In genomic region chr3:11626084-11626463, GRCh38 we compare ENCODE assay signal across 9 cellular contexts. TPM values are rescaled to one million over a fixed set of nuclear protein-coding genes. Genes with fewer than 3 reads are reported as not detected.
A peak's percentile ranks its signal among the peaks of the same experiment; 100 is the strongest.
DNase-seq lines count a peak whose midpoint lies in the region; ATAC-seq, FAIRE-seq and TF ChIP-seq lines count a peak whose summit lies in the region.
"Had no signal": no experiment of that assay in that cellular context is flagged by ENCODE, and none has a peak within 500 bp of the region (broad histone marks: within the 10 kb centered on the region; RNA-seq: fewer than 3 reads in every experiment).

No MANE protein-coding gene starts in this region.

- TF ChIP-seq CTCF in liver (IDR thresholded peaks at IDR 0.05; ENCODE audit: low read depth, low read length, missing input control): no peak

- no peak overlapping the region for H3K27ac ChIP-seq in liver (ENCODE audit: low read depth in 1 of 2, low read length in 2 of 2)

- H3K4me3 ChIP-seq in liver (ENCODE audit: low read depth in 1 of 3, low read length in 3 of 3): no peak overlapping the region
- H3K4me3 ChIP-seq: spleen had no signal

- DNase-seq in GM18507 (ENCODE audit: extremely low spot score, insufficient read length, low read depth): no peak
- peak; percentile 15 to 51 for DNase-seq in NCI-H526 (lab: John Stamatoyannopoulos, UW)
- no peak for DNase-seq in central memory CD4-positive, alpha-beta T cell
- no peak for DNase-seq in middle frontal gyrus (ENCODE audit: extremely low spot score, low spot score)
- no peak for DNase-seq in SW480 (ENCODE audit: low spot score)
- no peak for DNase-seq in DMS153 treated with DMSO at 0.1 percent for 48 hours (lab: John Stamatoyannopoulos, UW; ENCODE audit: unreplicated experiment)
- DNase-seq: spleen had no signal

- no peak for TF ChIP-seq RAD21 in liver (IDR thresholded peaks at IDR 0.05)

- H3K36me3 ChIP-seq in liver (ENCODE audit: control insufficient read depth in 4 of 4, insufficient read depth in 3 of 4, low read depth in 1 of 4, low read length in 3 of 4): no peaks in the 10 kb centered on the region
- H3K36me3 ChIP-seq: spleen had no signal

- WGBS in liver: 25% methylated on average over 2 of the region's 2 CpGs

- H3K9ac ChIP-seq in liver (ENCODE audit: low read depth in 1 of 2, low read length in 2 of 2): no peak overlapping the region

- H3K27me3 ChIP-seq in liver (ENCODE audit: control insufficient read depth in 4 of 4, insufficient read depth in 4 of 4, low read length in 3 of 4): no peaks in the 10 kb centered on the region
- H3K27me3 ChIP-seq: spleen had no signal

- FAIRE-seq in GM18507 (lab: Jason Lieb, UNC): peak; percentile 66

- peak; percentile 67 for ATAC-seq in GM21825 (IDR thresholded peaks at IDR 0.05; ENCODE audit: unreplicated experiment)

- H3K4me1 ChIP-seq in liver (ENCODE audit: control insufficient read depth in 4 of 4, insufficient read depth in 4 of 4, low read length in 3 of 4): peaks cover 0 to 10% (median 6%) of the 10 kb centered on the region in 4 donors

- no peaks in the 10 kb centered on the region for H3K9me3 ChIP-seq in liver (ENCODE audit: control insufficient read depth in 4 of 4, low read length in 3 of 4)
- H3K9me3 ChIP-seq: spleen had no signal

TF ChIP-seq in liver, 16 proteins besides CTCF, POLR2A, EP300 and RAD21:
- TF ChIP-seq REST (IDR thresholded peaks at IDR 0.05) (no peak), SP1 (IDR thresholded peaks at IDR 0.05) (peak; percentile 5), HNF4A (conservative IDR thresholded peaks at IDR 0.05) (no peak), NR2F2 (IDR thresholded peaks at IDR 0.05) (no peak), ATF3 (IDR thresholded peaks at IDR 0.05) (no peak)

RNA-seq across cellular contexts. Expression of gene VGLL4, which starts 17.6 kb away (rescaled TPM):
- 10 to 100 TPM; 14.3 to 27.9 TPM for total RNA-seq in liver
- 10 to 100 TPM in 1 of 2 donors, 1 to 10 TPM in 1; 7.2 to 11.7 TPM for polyA plus RNA-seq in liver

Comparison
In these comparisons a context has a peak if more than half of its experiments do, and no peak if none do; other contexts are left out.
1. DNase-seq: peak in NCI-H526 (2 of 2); none in GM18507 (single experiment), central memory CD4-positive, alpha-beta T cell (single experiment), middle frontal gyrus (single experiment), SW480 (single experiment) and DMS153 treated with DMSO at 0.1 percent for 48 hours (single experiment).